18 cellular contexts compared by ENCODE assay signal in the genomic region with DNA sequence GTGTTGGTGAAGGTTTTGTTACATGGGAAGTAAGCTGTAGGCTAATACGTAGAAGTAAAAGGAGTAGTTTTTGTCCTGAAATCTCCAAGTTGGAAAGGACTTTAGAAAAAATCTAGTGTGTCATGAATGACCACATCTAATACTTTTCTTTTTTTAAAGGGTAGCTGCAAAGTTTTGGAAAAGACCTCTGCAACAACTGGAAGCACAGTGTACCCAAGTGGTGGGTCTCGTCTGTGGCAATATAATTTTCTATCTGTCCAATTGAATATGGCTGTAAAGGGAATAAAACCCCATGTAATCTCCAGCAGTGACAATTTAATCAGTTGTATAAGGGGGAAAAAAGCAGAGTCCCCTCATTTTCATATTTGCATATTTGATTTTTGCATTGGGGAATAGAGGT.
DNase-seq lines count a peak whose midpoint lies in the region; ATAC-seq and TF ChIP-seq lines count a peak whose summit lies in the region.
"Had no signal": no experiment of that assay in that cellular context is flagged by ENCODE, and none has a peak within 500 bp of the region (broad histone marks: within the 10 kb centered on the region; RNA-seq: fewer than 3 reads in every experiment).

No MANE protein-coding gene starts in this region.

- no peak for ATAC-seq in GM18867 (IDR thresholded peaks at IDR 0.05; ENCODE audit: unreplicated experiment)
- ATAC-seq in GM21390 (IDR thresholded peaks at IDR 0.05; ENCODE audit: unreplicated experiment), result no peak
- ATAC-seq: lower lobe of right lung; stimulated activated naive CD8-positive, alpha-beta T cell treated with anti-CD3 and anti-CD28 coated beads, Interleukin-15, amount 100 ng/mL, for 72 hours had no signal

- no peak overlapping the region for H3K4me3 ChIP-seq in osteoblast (ENCODE audit: insufficient read depth, low read length)
- H3K4me3 ChIP-seq: lower lobe of right lung, ovary, transverse colon had no signal

- H3K36me3 ChIP-seq in osteoblast (ENCODE audit: insufficient read depth, low read length), result no peaks in the 10 kb centered on the region
- H3K36me3 ChIP-seq: lower lobe of right lung, ovary, transverse colon, WERI-Rb-1 had no signal

- no peaks in the 10 kb centered on the region for H3K27me3 ChIP-seq in osteoblast (ENCODE audit: insufficient read depth, low read length)
- H3K27me3 ChIP-seq: ovary, transverse colon had no signal

- H2AFZ ChIP-seq in osteoblast (ENCODE audit: low read length), result no peak overlapping the region

- peak; percentile 32 for DNase-seq in astrocyte of the hippocampus (ENCODE audit: low read depth, low spot score)
- DNase-seq in globus pallidus (ENCODE audit: low spot score), result peak; percentile 72
- DNase-seq in osteoblast (ENCODE audit: insufficient read length, low spot score, missing footprints), result peak; percentile 1
- peak; percentile 71 for DNase-seq in superior temporal gyrus (ENCODE audit: extremely low spot score)
- no peak for DNase-seq in activated T-cell treated with anti-CD3 and anti-CD28 coated beads for 4 hours
- DNase-seq: activated CD4-positive, alpha-beta T cell treated with anti-CD3 and anti-CD28 coated beads, Interleukin-2, amount 10 ng/mL, durations not matched to agents 24 days and 14 days; Karpas-422; lower lobe of right lung; NCI-H1694 treated with DMSO at 0.1 percent for 48 hours; NCI-H774; ovary; stimulated activated naive CD8-positive, alpha-beta T cell treated with anti-CD3 and anti-CD28 coated beads, Interleukin-15, amount 100 ng/mL, for 72 hours; transverse colon; WERI-Rb-1 had no signal

- H3K79me2 ChIP-seq in osteoblast (ENCODE audit: insufficient read depth, low read length), result no peaks in the 10 kb centered on the region

- peak overlapping the region; percentile 1 for H3K4me2 ChIP-seq in osteoblast (ENCODE audit: insufficient read depth, low read length)

- H3K9me3 ChIP-seq in osteoblast (ENCODE audit: low read depth, low read length), result no peaks in the 10 kb centered on the region
- H3K9me3 ChIP-seq: lower lobe of right lung, ovary, transverse colon had no signal

- H4K20me1 ChIP-seq in osteoblast (ENCODE audit: insufficient read depth, low read length), result no peaks in the 10 kb centered on the region

- no peak overlapping the region for H3K27ac ChIP-seq in osteoblast (ENCODE audit: low read depth, low read length)
- H3K27ac ChIP-seq: epithelial cell of prostate, lower lobe of right lung, ovary, RWPE1, transverse colon, WERI-Rb-1 had no signal

- H3K4me1 ChIP-seq in osteoblast (ENCODE audit: insufficient read depth, low read length), result peaks cover 42% of the 10 kb centered on the region
- H3K4me1 ChIP-seq: lower lobe of right lung had no signal

- TF ChIP-seq CTCF in osteoblast (IDR thresholded peaks at IDR 0.05; ENCODE audit: extremely low read depth, low read depth, low read length), result no peak
